In genomic region chr2:21261591-21261990, GRCh38 we compare ENCODE assay signal across 17 cellular contexts.
"Had no signal": no experiment of that assay in that cellular context is flagged by ENCODE, and none has a peak within 500 bp of the region (broad histone marks: within the 10 kb centered on the region; RNA-seq: fewer than 3 reads in every experiment).

No MANE protein-coding gene starts in this region.

- H3K4me1 Mint-ChIP-seq: memory B cell; naive thymus-derived CD8-positive, alpha-beta T cell had no signal

- H3K27ac Mint-ChIP-seq: memory B cell; naive thymus-derived CD8-positive, alpha-beta T cell; stimulated activated naive CD8-positive, alpha-beta T cell treated with anti-CD3 and anti-CD28 coated beads, Interleukin-15, Interleukin-2, amounts not matched to agents 100 ng/mL and 50 ng/mL, for 24 hours; T-helper 2 cell treated with Interferon-gamma antibody and Interleukin-4, amounts not matched to agents 5 μg/mL and 100 μg/mL, for 36 hours had no signal

- H3K36me3 Mint-ChIP-seq: memory B cell; naive thymus-derived CD8-positive, alpha-beta T cell had no signal

- DNase-seq: activated CD4-positive, alpha-beta T cell treated with anti-CD3 and anti-CD28 coated beads, Interleukin-2, amount 50 U/mL, for 4 hours; activated effector memory CD4-positive, alpha-beta T cell treated with Interleukin-2 at 50 U/mL for 16 hours; activated naive CD4-positive, alpha-beta T cell treated with anti-CD3 and anti-CD28 coated beads, Interleukin-2, amount 50 U/mL, for 16 hours; activated T-cell treated with anti-CD3 and anti-CD28 coated beads, Interleukin-2, amount 50 U/mL, for 1 hour; adrenal gland; central memory CD4-positive, alpha-beta T cell; left lung; naive thymus-derived CD8-positive, alpha-beta T cell; occipital lobe; psoas muscle; right lobe of liver had no signal

- ATAC-seq: activated CD4-positive, CD25-positive, alpha-beta regulatory T cell treated with anti-CD3 and anti-CD28 coated beads, Interleukin-2, amount 50 U/mL, for 24 hours; gastroesophageal sphincter; left lung; naive thymus-derived CD8-positive, alpha-beta T cell; psoas muscle; right lobe of liver had no signal

- H3K4me3 Mint-ChIP-seq: memory B cell; naive thymus-derived CD8-positive, alpha-beta T cell; stimulated activated naive CD8-positive, alpha-beta T cell treated with anti-CD3 and anti-CD28 coated beads, Interleukin-15, Interleukin-2, amounts not matched to agents 100 ng/mL and 50 ng/mL, for 24 hours; T-helper 2 cell treated with Interferon-gamma antibody and Interleukin-4, amounts not matched to agents 5 μg/mL and 100 μg/mL, for 36 hours had no signal

- H3K27me3 Mint-ChIP-seq: memory B cell; naive thymus-derived CD8-positive, alpha-beta T cell had no signal

- H3K9me3 ChIP-seq: adrenal gland, gastroesophageal sphincter, left lung, psoas muscle, right lobe of liver had no signal

- FAIRE-seq: keratinocyte had no signal

- H3K9me3 Mint-ChIP-seq: memory B cell; naive thymus-derived CD8-positive, alpha-beta T cell; stimulated activated naive CD8-positive, alpha-beta T cell treated with anti-CD3 and anti-CD28 coated beads, Interleukin-15, Interleukin-2, amounts not matched to agents 100 ng/mL and 50 ng/mL, for 24 hours; T-helper 2 cell treated with Interferon-gamma antibody and Interleukin-4, amounts not matched to agents 5 μg/mL and 100 μg/mL, for 36 hours had no signal

- H3K4me1 ChIP-seq: gastroesophageal sphincter, left lung, psoas muscle, right lobe of liver had no signal

- H3K27me3 ChIP-seq: adrenal gland, gastroesophageal sphincter, left lung, right lobe of liver had no signal

- H3K4me3 ChIP-seq: adrenal gland, gastroesophageal sphincter, left lung, psoas muscle, right lobe of liver had no signal

- H3K27ac ChIP-seq: adrenal gland, gastroesophageal sphincter, left lung, psoas muscle, right lobe of liver had no signal

- H3K36me3 ChIP-seq: adrenal gland, gastroesophageal sphincter, left lung, right lobe of liver had no signal
